In the genomic region with DNA sequence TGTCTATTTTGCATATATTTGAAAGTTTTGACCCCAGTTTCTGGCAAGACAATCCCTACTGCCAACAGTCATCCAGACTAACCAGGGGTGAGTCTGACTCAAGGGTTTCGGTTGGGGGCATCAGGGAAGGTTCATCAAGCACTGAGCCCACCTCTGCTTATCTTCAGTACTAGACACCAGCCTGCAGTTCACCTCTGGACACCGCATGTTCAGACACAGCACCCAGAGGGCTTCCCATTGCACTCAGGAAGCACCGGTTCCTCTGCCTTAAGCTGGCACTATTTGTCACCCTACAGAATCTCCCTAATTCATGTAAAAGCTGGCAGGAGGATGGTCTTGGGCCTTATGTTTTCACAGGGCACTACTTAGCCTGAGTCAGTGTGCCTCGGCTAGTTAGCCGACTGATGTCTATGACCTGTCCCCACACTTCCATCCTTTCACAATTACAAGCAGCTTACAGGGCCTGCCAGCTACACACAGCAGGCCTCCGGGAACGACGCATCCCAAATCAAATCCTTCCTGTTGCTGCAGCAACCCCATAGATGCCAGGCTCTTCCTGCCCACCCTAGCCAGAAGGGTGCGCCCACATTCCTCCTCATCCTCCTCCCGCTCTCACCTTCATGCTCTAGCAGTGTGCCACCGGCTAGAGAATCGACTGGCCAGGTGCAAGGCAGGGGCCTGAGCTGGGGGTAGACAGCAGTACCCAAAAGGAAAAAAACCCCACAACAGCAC, we compare ENCODE assay signal across 14 cellular contexts. TPM values are rescaled to one million over a fixed set of nuclear protein-coding genes. Genes with fewer than 3 reads are reported as not detected.
DNase-seq lines count a peak whose midpoint lies in the region; ATAC-seq lines count a peak whose summit lies in the region.
"Had no signal": no experiment of that assay in that cellular context is flagged by ENCODE, and none has a peak within 500 bp of the region (broad histone marks: within the 10 kb centered on the region; RNA-seq: fewer than 3 reads in every experiment).

No MANE protein-coding gene starts in this region.

- H3K27me3 Mint-ChIP-seq in T-helper 17 cell = no peaks in the 10 kb centered on the region

- peak overlapping the region; percentile 45 for H3K4me3 Mint-ChIP-seq in T-helper 17 cell
- H3K4me3 Mint-ChIP-seq: dendritic cell treated with granulocyte-macrophage colony-stimulating factor and Interleukin-4, amounts not matched to agents 40 ng/mL and 50 ng/mL, for 4 days had no signal

- no peaks in the 10 kb centered on the region for H3K36me3 Mint-ChIP-seq in T-helper 17 cell (ENCODE audit: low read depth)

- ATAC-seq in T-helper 17 cell = no peak
- peak; percentile 26 for ATAC-seq in stimulated activated naive CD8-positive, alpha-beta T cell treated with anti-CD3 and anti-CD28 coated beads, Interleukin-15, Interleukin-2, amounts not matched to agents 100 U/mL and 50 U/mL, for 24 hours
- ATAC-seq in GM21723 (IDR thresholded peaks at IDR 0.05; ENCODE audit: unreplicated experiment) = no peak
- ATAC-seq: heart right ventricle had no signal

- DNase-seq in COLO668 (lab: John Stamatoyannopoulos, UW; ENCODE audit: unreplicated experiment) = peak; percentile 3
- no peak for DNase-seq in T-helper 17 cell
- peak; percentile 16 for DNase-seq in globus pallidus (ENCODE audit: low spot score)
- no peak for DNase-seq in stimulated activated naive CD8-positive, alpha-beta T cell treated with anti-CD3 and anti-CD28 coated beads, Interleukin-15, Interleukin-2, amounts not matched to agents 100 U/mL and 50 U/mL, for 24 hours
- no peak for DNase-seq in NCI-H2107 (lab: John Stamatoyannopoulos, UW)
- DNase-seq in AG08396 (ENCODE audit: low spot score) = no peak
- DNase-seq: heart right ventricle; NCI-H2171 treated with DMSO at 0.1 percent for 48 hours; NCI-H82; stimulated activated CD4-positive, alpha-beta T cell treated with anti-CD3 and anti-CD28 coated beads, Interleukin-2, amount 100 ng/mL, for 24 hours had no signal

- H3K9me3 ChIP-seq in T-helper 17 cell (ENCODE audit: control insufficient read depth, low read length, poor library complexity, severe bottlenecking) = no peaks in the 10 kb centered on the region
- H3K9me3 ChIP-seq: ascending aorta, heart right ventricle, tibial artery had no signal

- H3K27ac Mint-ChIP-seq in T-helper 17 cell = peak overlapping the region; percentile 81
- H3K27ac Mint-ChIP-seq: dendritic cell treated with granulocyte-macrophage colony-stimulating factor and Interleukin-4, amounts not matched to agents 40 ng/mL and 50 ng/mL, for 4 days had no signal

- H3K4me1 Mint-ChIP-seq in T-helper 17 cell = peaks cover 66% of the 10 kb centered on the region

RNA-seq across cellular contexts. Expression of a gene that starts 52.5 kb away (rescaled TPM):
- total RNA-seq in T-helper 17 cell = 10 to 100 TPM; 50.7 to 78.4 TPM

Comparison
In these comparisons a context has a peak if more than half of its experiments do, and no peak if none do; other contexts are left out.
1. DNase-seq: peak in COLO668 (single experiment) and globus pallidus (single experiment); none in T-helper 17 cell (0 of 3), stimulated activated naive CD8-positive, alpha-beta T cell treated with anti-CD3 and anti-CD28 coated beads, Interleukin-15, Interleukin-2, amounts not matched to agents 100 U/mL and 50 U/mL, for 24 hours (single experiment), NCI-H2107 (single experiment) and AG08396 (single experiment).